12 cellular contexts compared by ENCODE assay signal in the genomic region with DNA sequence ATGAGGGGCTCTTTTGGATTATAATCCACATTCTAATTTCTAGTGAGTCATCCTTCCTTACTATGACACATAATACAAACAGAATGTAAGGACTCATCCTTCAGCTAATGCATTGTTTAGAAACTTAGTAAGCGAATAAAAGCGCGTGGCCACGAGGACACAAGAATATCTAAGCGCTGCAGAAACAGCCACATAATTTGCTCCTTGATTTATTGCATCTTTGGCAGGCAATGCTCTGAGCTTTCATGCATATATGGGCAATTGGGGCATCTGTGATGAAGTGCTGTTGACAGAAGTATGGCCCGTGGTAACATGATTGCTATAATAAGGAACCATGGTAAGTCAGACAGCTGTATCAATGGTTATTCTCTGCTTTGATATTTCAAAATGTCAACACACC.
DNase-seq lines count a peak whose midpoint lies in the region; ATAC-seq and TF ChIP-seq lines count a peak whose summit lies in the region.
"Had no signal": no experiment of that assay in that cellular context is flagged by ENCODE, and none has a peak within 500 bp of the region (broad histone marks: within the 10 kb centered on the region; RNA-seq: fewer than 3 reads in every experiment).

No MANE protein-coding gene starts in this region.

- POLR2A ChIA-PET in Panc1 (lab: Charles Lee) = no interaction called here

- ATAC-seq in Panc1 = no peak
- ATAC-seq in stimulated activated memory B cell treated with anti-CD40 and anti-IgM and Interleukin-4, amounts not matched to agents 10 μg/mL and 1 μg/mL and 100 μg/mL, for 72 hours = no peak

- no peaks in the 10 kb centered on the region for H3K27me3 ChIP-seq in Panc1 (ENCODE audit: control insufficient read depth, insufficient read depth, low read length)

- H3K4me3 ChIP-seq in Panc1 (ENCODE audit: low read depth in 2 of 2, low read length in 2 of 2) (no peak overlapping the region), fibroblast of pulmonary artery (replicated peaks; ENCODE audit: low read depth, low read length) (no peak overlapping the region)

- H3K36me3 ChIP-seq in Panc1 (ENCODE audit: control insufficient read depth, insufficient read depth, low read length) = no peaks in the 10 kb centered on the region

- CTCF ChIA-PET in Panc1 (lab: Charles Lee) = no interaction called here

- no peaks in the 10 kb centered on the region for H3K4me1 ChIP-seq in Panc1 (ENCODE audit: control insufficient read depth, insufficient read depth, low read length)

- H3K9me3 ChIP-seq in Panc1 (ENCODE audit: control insufficient read depth, insufficient read depth, low read depth, low read length) = no peaks in the 10 kb centered on the region

- intact Hi-C loops in Panc1 (cut with micrococcal nuclease; ENCODE audit: unreplicated experiment) = no loop called here

- in situ Hi-C loops in Panc1 (cut with HindIII; ENCODE audit: low pct_unique_long_range_greater_than_20kb, low sequenced_read_pairs) = no loop called here

- H3K4me1 Mint-ChIP-seq in stimulated activated memory B cell treated with anti-CD40 and anti-IgM and Interleukin-4, amounts not matched to agents 10 μg/mL and 1 μg/mL and 100 μg/mL, for 72 hours = no peaks in the 10 kb centered on the region
- H3K4me1 Mint-ChIP-seq in chondrocyte (ENCODE audit: low read depth) = peaks cover 5% of the 10 kb centered on the region
- H3K4me1 Mint-ChIP-seq: activated B cell treated with CpG ODN at 0.5 μM for 24 hours had no signal

- no peak overlapping the region for H3K4me3 Mint-ChIP-seq in stimulated activated memory B cell treated with anti-CD40 and anti-IgM and Interleukin-4, amounts not matched to agents 10 μg/mL and 1 μg/mL and 100 μg/mL, for 72 hours
- no peak overlapping the region for H3K4me3 Mint-ChIP-seq in chondrocyte (ENCODE audit: unreplicated experiment)
- H3K4me3 Mint-ChIP-seq: activated B cell treated with CpG ODN at 0.5 μM for 24 hours had no signal

- no TSS peak for BruUV-seq in Panc1 (replicated peaks; lab: Mats Ljungman, UMichigan)

- no peaks in the 10 kb centered on the region for H3K27me3 Mint-ChIP-seq in stimulated activated memory B cell treated with anti-CD40 and anti-IgM and Interleukin-4, amounts not matched to agents 10 μg/mL and 1 μg/mL and 100 μg/mL, for 72 hours
- H3K27me3 Mint-ChIP-seq in chondrocyte (ENCODE audit: low read depth) = no peaks in the 10 kb centered on the region
- H3K27me3 Mint-ChIP-seq: activated B cell treated with CpG ODN at 0.5 μM for 24 hours had no signal

- DNase-seq in 8988T (peak; percentile 9), GOT3 (lab: John Stamatoyannopoulos, UW) (peak; percentile 3), Panc1 (ENCODE audit: low read depth, low spot score) (peak; percentile 39), fibroblast of pulmonary artery (ENCODE audit: low read depth) (peak; percentile 68), HUDEP-2 (lab: John Stamatoyannopoulos, UW; ENCODE audit: unreplicated experiment in 76 of 76) (no peak), chondrocyte (ENCODE audit: low spot score) (no peak)
- no peak for DNase-seq in activated naive CD4-positive, alpha-beta T cell treated with Interleukin-2 at 50 U/mL for 16 hours
- DNase-seq: activated B cell treated with CpG ODN at 0.5 μM for 24 hours, activated gamma-delta T cell, KBM-7 had no signal

- no peak overlapping the region for H3K27ac ChIP-seq in Panc1 (ENCODE audit: low read length)
- H3K27ac ChIP-seq: C4-2B had no signal

- H3K36me3 Mint-ChIP-seq in stimulated activated memory B cell treated with anti-CD40 and anti-IgM and Interleukin-4, amounts not matched to agents 10 μg/mL and 1 μg/mL and 100 μg/mL, for 72 hours = no peaks in the 10 kb centered on the region
- H3K36me3 Mint-ChIP-seq in chondrocyte (ENCODE audit: low read depth) = no peaks in the 10 kb centered on the region

- no peak overlapping the region for H3K27ac Mint-ChIP-seq in stimulated activated memory B cell treated with anti-CD40 and anti-IgM and Interleukin-4, amounts not matched to agents 10 μg/mL and 1 μg/mL and 100 μg/mL, for 72 hours
- H3K27ac Mint-ChIP-seq in chondrocyte (ENCODE audit: unreplicated experiment) = no peak overlapping the region
- H3K27ac Mint-ChIP-seq: activated B cell treated with CpG ODN at 0.5 μM for 24 hours had no signal

- TF ChIP-seq CTCF in Panc1 (IDR thresholded peaks at IDR 0.05) (no peak), fibroblast of pulmonary artery (IDR thresholded peaks at IDR 0.05; ENCODE audit: low read length, missing control alignments) (no peak), chondrocyte (IDR thresholded peaks at IDR 0.05) (no peak)

- H3K9me3 Mint-ChIP-seq in stimulated activated memory B cell treated with anti-CD40 and anti-IgM and Interleukin-4, amounts not matched to agents 10 μg/mL and 1 μg/mL and 100 μg/mL, for 72 hours = no peaks in the 10 kb centered on the region
- no peaks in the 10 kb centered on the region for H3K9me3 Mint-ChIP-seq in chondrocyte (ENCODE audit: low read depth)

Comparison
In these comparisons a context has a peak if more than half of its experiments do, and no peak if none do; other contexts are left out.
1. DNase-seq: peak in 8988T (single experiment), GOT3 (single experiment), Panc1 (single experiment) and fibroblast of pulmonary artery (single experiment); none in HUDEP-2 (0 of 76), activated naive CD4-positive, alpha-beta T cell treated with Interleukin-2 at 50 U/mL for 16 hours (single experiment) and chondrocyte (single experiment).